Comparison of ENCODE assay signal across 10 cellular contexts in the genomic region with DNA sequence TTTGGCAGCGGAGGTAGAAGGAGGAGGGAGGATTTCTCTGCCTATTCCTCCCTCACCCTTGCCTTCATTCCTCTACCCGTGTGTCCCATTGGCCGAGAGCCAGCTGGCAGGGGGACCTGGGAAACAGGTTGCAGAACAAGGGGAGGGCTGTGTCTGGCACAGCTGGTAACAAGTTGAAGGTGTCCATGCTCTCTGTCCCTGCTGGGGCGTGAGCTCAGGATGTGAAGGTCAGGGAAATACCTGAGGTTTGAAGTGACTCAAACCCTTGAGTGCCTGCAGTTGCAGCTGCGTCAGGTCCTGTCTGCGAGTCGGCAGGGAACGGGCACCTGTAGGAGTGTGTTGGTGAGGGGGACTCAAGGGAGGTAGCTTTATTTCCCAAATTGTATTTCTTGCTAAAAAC. TPM values are rescaled to one million over a fixed set of nuclear protein-coding genes. Genes with fewer than 3 reads are reported as not detected.
A peak's percentile ranks its signal among the peaks of the same experiment; 100 is the strongest.
DNase-seq lines count a peak whose midpoint lies in the region; ATAC-seq, FAIRE-seq and TF ChIP-seq lines count a peak whose summit lies in the region.
"Had no signal": no experiment of that assay in that cellular context is flagged by ENCODE, and none has a peak within 500 bp of the region (broad histone marks: within the 10 kb centered on the region; RNA-seq: fewer than 3 reads in every experiment).

No MANE protein-coding gene starts in this region.

- TF ChIP-seq CTCF in right atrium auricular region (IDR thresholded peaks at IDR 0.05), result no peak
- TF ChIP-seq CTCF in bronchial epithelial cell (IDR thresholded peaks at IDR 0.05; ENCODE audit: insufficient read depth, low read length, severe bottlenecking), result no peak
- no peak for TF ChIP-seq CTCF in left lung (IDR thresholded peaks at IDR 0.05)

- H3K36me3 Mint-ChIP-seq in activated naive CD8-positive, alpha-beta T cell treated with anti-CD3 and anti-CD28 coated beads for 36 hours, result peaks cover 2% of the 10 kb centered on the region

- peak; percentile 87 for DNase-seq in Right ventricle myocardium inferior (ENCODE audit: missing footprints)
- no peak for DNase-seq in right atrium auricular region (ENCODE audit: low spot score)
- DNase-seq in bronchial epithelial cell (ENCODE audit: low read depth), result peak; percentile 85
- DNase-seq in left lung, result peak; percentile 76 to 90
- DNase-seq in ureter (ENCODE audit: low spot score), result peak; percentile 93
- no peak for DNase-seq in activated naive CD8-positive, alpha-beta T cell treated with anti-CD3 and anti-CD28 coated beads for 36 hours
- DNase-seq: activated naive CD8-positive, alpha-beta T cell treated with anti-CD3 and anti-CD28 coated beads, Interleukin-2, amount 10 ng/mL, durations not matched to agents 7 days and 5 days had no signal

- no peaks in the 10 kb centered on the region for H3K9me3 Mint-ChIP-seq in activated naive CD8-positive, alpha-beta T cell treated with anti-CD3 and anti-CD28 coated beads for 36 hours
- H3K9me3 Mint-ChIP-seq: activated naive CD8-positive, alpha-beta T cell treated with anti-CD3 and anti-CD28 coated beads, Interleukin-2, amount 10 ng/mL, durations not matched to agents 7 days and 5 days had no signal

- FAIRE-seq in bronchial epithelial cell (lab: Jason Lieb, UNC), result peak; percentile 66

- H3K4me3 Mint-ChIP-seq in activated naive CD8-positive, alpha-beta T cell treated with anti-CD3 and anti-CD28 coated beads for 36 hours, result no peak overlapping the region
- H3K4me3 Mint-ChIP-seq: activated naive CD8-positive, alpha-beta T cell treated with anti-CD3 and anti-CD28 coated beads, Interleukin-2, amount 10 ng/mL, durations not matched to agents 7 days and 5 days had no signal

- H3K9me3 ChIP-seq in right atrium auricular region (no peaks in the 10 kb centered on the region), left lung (no peaks in the 10 kb centered on the region)

- intact Hi-C loops in Right ventricle myocardium inferior (cut with DNase I) (loop anchor here (1.0 kb wide), 1 partner anchor 17 kb away; no protein-coding TSS in a partner anchor), left lung (cut with DNase I) (no loop called here)

- H3K27me3 ChIP-seq in right atrium auricular region, result no peaks in the 10 kb centered on the region
- H3K27me3 ChIP-seq in bronchial epithelial cell (ENCODE audit: control insufficient read depth, insufficient read depth, low read length), result no peaks in the 10 kb centered on the region
- no peaks in the 10 kb centered on the region for H3K27me3 ChIP-seq in left lung

- H3K27ac ChIP-seq in right atrium auricular region (no peak overlapping the region), left lung (peak overlapping the region; percentile 28 to 33)
- H3K27ac ChIP-seq: HL-60 had no signal

- H3K36me3 ChIP-seq in right atrium auricular region (peaks cover 55% of the 10 kb centered on the region), bronchial epithelial cell (ENCODE audit: control insufficient read depth, insufficient read depth, low read length) (peaks cover 9% of the 10 kb centered on the region), left lung (peaks cover 0 to 90% of the 10 kb centered on the region in 2 donors)

- H3K27me3 Mint-ChIP-seq in activated naive CD8-positive, alpha-beta T cell treated with anti-CD3 and anti-CD28 coated beads for 36 hours, result no peaks in the 10 kb centered on the region
- H3K27me3 Mint-ChIP-seq: activated naive CD8-positive, alpha-beta T cell treated with anti-CD3 and anti-CD28 coated beads, Interleukin-2, amount 10 ng/mL, durations not matched to agents 7 days and 5 days had no signal

- ATAC-seq in Right ventricle myocardium inferior (peak; percentile 89), left lung (peak; percentile 95), GM18873 (IDR thresholded peaks at IDR 0.05; ENCODE audit: low FRiP score, unreplicated experiment) (no peak), GM18519 (IDR thresholded peaks at IDR 0.05; ENCODE audit: low FRiP score, unreplicated experiment) (no peak)

- no peaks in the 10 kb centered on the region for H3K4me1 Mint-ChIP-seq in activated naive CD8-positive, alpha-beta T cell treated with anti-CD3 and anti-CD28 coated beads for 36 hours
- H3K4me1 Mint-ChIP-seq: activated naive CD8-positive, alpha-beta T cell treated with anti-CD3 and anti-CD28 coated beads, Interleukin-2, amount 10 ng/mL, durations not matched to agents 7 days and 5 days had no signal

- H3K27ac Mint-ChIP-seq in activated naive CD8-positive, alpha-beta T cell treated with anti-CD3 and anti-CD28 coated beads for 36 hours, result no peak overlapping the region
- H3K27ac Mint-ChIP-seq: activated naive CD8-positive, alpha-beta T cell treated with anti-CD3 and anti-CD28 coated beads, Interleukin-2, amount 10 ng/mL, durations not matched to agents 7 days and 5 days had no signal

- H3K4me1 ChIP-seq in right atrium auricular region (no peaks in the 10 kb centered on the region), left lung (no peaks in the 10 kb centered on the region)

- H3K4me3 ChIP-seq in right atrium auricular region (no peak overlapping the region), bronchial epithelial cell (ENCODE audit: low read depth, low read length) (no peak overlapping the region), left lung (no peak overlapping the region)

RNA-seq across cellular contexts. Expression of a gene that starts 16.2 kb away (rescaled TPM):
- total RNA-seq in Right ventricle myocardium inferior, result 38.2 TPM
- 10 to 100 TPM; 34.2 to 40.2 TPM for total RNA-seq in right atrium auricular region
- 12.6 and 25.0 TPM in 2 replicates for total RNA-seq in bronchial epithelial cell
- 10 to 100 TPM; 25.6 to 28.6 TPM for total RNA-seq in left lung
- 58.2 TPM for total RNA-seq in ureter
- 10 to 100 TPM; 26.2 to 29.0 TPM for total RNA-seq in activated naive CD8-positive, alpha-beta T cell treated with anti-CD3 and anti-CD28 coated beads for 36 hours

RNA-seq across cellular contexts. Expression of a gene that starts 24.5 kb away (rescaled TPM):
- 32.4 TPM for total RNA-seq in Right ventricle myocardium inferior
- total RNA-seq in right atrium auricular region, result 10 to 100 TPM; 25.6 to 41.3 TPM
- total RNA-seq in bronchial epithelial cell, result 50.5 and 98.1 TPM in 2 replicates
- 10 to 100 TPM; 63.7 to 64.7 TPM for total RNA-seq in left lung
- total RNA-seq in ureter, result 317 TPM
- 10 to 100 TPM; 42.9 to 46.3 TPM for total RNA-seq in activated naive CD8-positive, alpha-beta T cell treated with anti-CD3 and anti-CD28 coated beads for 36 hours

RNA-seq across cellular contexts. Expression of a gene that starts 28.3 kb away (rescaled TPM):
- total RNA-seq in Right ventricle myocardium inferior (6.8 TPM), right atrium auricular region (1 to 10 TPM; 4.8 to 5.4 TPM), bronchial epithelial cell (10.0 and 10.8 TPM in 2 replicates), left lung (10 to 100 TPM; 14.7 to 19.6 TPM), ureter (18.2 TPM)
- total RNA-seq in activated naive CD8-positive, alpha-beta T cell treated with anti-CD3 and anti-CD28 coated beads for 36 hours, result 10 to 100 TPM; 17.7 to 20.8 TPM

RNA-seq across cellular contexts. Expression of a gene that starts 58.0 kb away (rescaled TPM):
- total RNA-seq in Right ventricle myocardium inferior (85.5 TPM), right atrium auricular region (10 to 100 TPM; 73.0 to 75.0 TPM), bronchial epithelial cell (13.7 and 40.2 TPM in 2 replicates), left lung (10 to 100 TPM; 16.8 to 33.2 TPM), ureter (42.1 TPM)
- total RNA-seq in activated naive CD8-positive, alpha-beta T cell treated with anti-CD3 and anti-CD28 coated beads for 36 hours, result 1 to 10 TPM; 7.3 to 7.9 TPM

RNA-seq across cellular contexts. Expression of a gene that starts 58.6 kb away (rescaled TPM):
- total RNA-seq in Right ventricle myocardium inferior (194 TPM), right atrium auricular region (10 to 100 TPM; 81.3 to 89.9 TPM), bronchial epithelial cell (39.5 and 76.0 TPM in 2 replicates), left lung (100 to 1,000 TPM; 132 to 138 TPM), ureter (143 TPM)
- 100 to 1,000 TPM; 101 to 104 TPM for total RNA-seq in activated naive CD8-positive, alpha-beta T cell treated with anti-CD3 and anti-CD28 coated beads for 36 hours

Comparison
In these comparisons a context has a peak if more than half of its experiments do, and no peak if none do; other contexts are left out.
1. DNase-seq: peak in Right ventricle myocardium inferior (single experiment), bronchial epithelial cell (single experiment), left lung (2 of 2) and ureter (single experiment); none in right atrium auricular region (single experiment) and activated naive CD8-positive, alpha-beta T cell treated with anti-CD3 and anti-CD28 coated beads for 36 hours (single experiment).
2. ATAC-seq: peak in Right ventricle myocardium inferior (single experiment) and left lung (single experiment); none in GM18873 (single experiment) and GM18519 (single experiment).
3. H3K27ac ChIP-seq: peak in left lung (2 of 2); none in right atrium auricular region (0 of 2).